In the genomic region with DNA sequence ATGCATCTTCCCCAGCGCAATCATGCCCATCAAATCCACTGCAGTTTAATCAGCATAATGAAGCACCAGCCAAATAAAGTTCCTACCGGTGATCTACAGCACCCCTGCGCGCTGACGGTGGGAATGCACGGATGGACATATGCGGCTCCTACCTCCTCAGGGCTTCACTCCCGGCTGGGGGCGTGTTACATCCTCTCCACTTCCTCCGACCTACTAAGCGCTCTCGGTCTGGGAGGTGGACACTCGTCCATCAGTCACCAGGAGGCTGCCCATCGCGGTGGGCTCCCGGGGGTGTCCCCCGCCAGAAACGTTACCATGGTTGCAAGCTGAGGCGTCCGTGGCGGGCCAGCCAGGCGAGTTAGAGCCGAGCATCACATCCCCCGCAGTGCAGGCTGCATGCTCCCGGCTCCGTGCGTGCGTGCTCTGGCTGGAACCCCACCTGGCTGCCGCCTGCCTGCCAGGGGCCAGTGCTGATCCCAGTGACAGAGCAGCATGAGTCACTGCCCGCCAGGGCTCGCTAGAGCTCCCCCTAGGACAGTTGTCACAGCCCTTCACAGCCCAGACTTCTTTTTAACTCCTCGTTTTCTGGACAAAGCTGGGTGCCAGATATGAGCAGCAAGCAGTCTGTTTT, we compare ENCODE assay signal across 8 cellular contexts.
A peak's percentile ranks its signal among the peaks of the same experiment; 100 is the strongest.
DNase-seq lines count a peak whose midpoint lies in the region; ATAC-seq and TF ChIP-seq lines count a peak whose summit lies in the region.

No MANE protein-coding gene starts in this region.

- no peak for TF ChIP-seq POLR2A in prostate gland (IDR thresholded peaks at IDR 0.05)

- peaks cover 21% of the 10 kb centered on the region for H3K9me3 Mint-ChIP-seq in WTC11

- H3K36me3 Mint-ChIP-seq in WTC11 = peaks cover 28% of the 10 kb centered on the region

- CTCF ChIA-PET in WTC11 (lab: Charles Lee) = interaction anchor here (0.6 to 4.0 kb wide), 21 partner anchors 15 to 313 kb away, joined by 3 to 42 read pairs (median 3); a partner anchor contains a TSS

- peak; percentile 88 for DNase-seq in AG08395 (ENCODE audit: low spot score)
- peak; percentile 64 for DNase-seq in HT1080 (ENCODE audit: low read depth)
- peak; percentile 87 for DNase-seq in WTC11 (ENCODE audit: low spot score)
- DNase-seq in left ventricle myocardium inferior = peak; percentile 35
- DNase-seq in prostate gland (ENCODE audit: low spot score) = peak; percentile 51
- DNase-seq in colonic mucosa = no peak
- no peak for DNase-seq in activated CD4-positive, alpha-beta T cell treated with anti-CD3 and anti-CD28 coated beads, Interleukin-2, amount 50 U/mL, for 1 hour

- TF ChIP-seq CTCF in WTC11 (IDR thresholded peaks at IDR 0.05) (no peak), left ventricle myocardium inferior (IDR thresholded peaks at IDR 0.05; ENCODE audit: borderline replicate concordance) (peak; percentile 52), prostate gland (IDR thresholded peaks at IDR 0.05) (peak in 3 of 4 experiments; percentile 20 to 52 (median 33)), colonic mucosa (IDR thresholded peaks at IDR 0.05) (no peak)

- H3K9me3 ChIP-seq in left ventricle myocardium inferior (replicated peaks) = no peaks in the 10 kb centered on the region
- H3K9me3 ChIP-seq in prostate gland = no peaks in the 10 kb centered on the region
- no peaks in the 10 kb centered on the region for H3K9me3 ChIP-seq in colonic mucosa

- H3K27me3 ChIP-seq in left ventricle myocardium inferior (ENCODE audit: low read depth) (peaks cover 56% of the 10 kb centered on the region), prostate gland (replicated peaks; ENCODE audit: insufficient read depth) (no peaks in the 10 kb centered on the region), colonic mucosa (no peaks in the 10 kb centered on the region)

- peak overlapping the region; percentile 74 for H3K27ac Mint-ChIP-seq in WTC11

- H3K4me1 ChIP-seq in left ventricle myocardium inferior (peaks cover 20% of the 10 kb centered on the region), prostate gland (replicated peaks) (no peaks in the 10 kb centered on the region), colonic mucosa (no peaks in the 10 kb centered on the region)

- no peaks in the 10 kb centered on the region; the same call in 1 of the 2 replicates for H3K27me3 Mint-ChIP-seq in WTC11 (ENCODE audit: low read depth)

- POLR2A ChIA-PET in WTC11 (lab: Charles Lee) = interaction anchor here (0.9 kb wide), 1 partner anchor 72 kb away, joined by 3 read pairs; no protein-coding TSS in a partner anchor

- H3K36me3 ChIP-seq in left ventricle myocardium inferior (no peaks in the 10 kb centered on the region), prostate gland (no peaks in the 10 kb centered on the region), colonic mucosa (no peaks in the 10 kb centered on the region)

- ATAC-seq in WTC11 (peak; percentile 98), GM18511 (IDR thresholded peaks at IDR 0.05; ENCODE audit: unreplicated experiment) (no peak)

- 13% methylated on average over 32 of the region's 32 CpGs for WGBS in prostate gland

- H3K27ac ChIP-seq in left ventricle myocardium inferior (replicated peaks) (no peak overlapping the region), prostate gland (no peak overlapping the region), colonic mucosa (no peak overlapping the region)

- no peak overlapping the region for H3K9ac ChIP-seq in colonic mucosa (ENCODE audit: low read depth in 2 of 2, low read length in 2 of 2)

- H3K4me3 ChIP-seq in left ventricle myocardium inferior (peak overlapping the region; percentile 54), prostate gland (peak overlapping the region in 1 of 2 donors; percentile 14), colonic mucosa (no peak overlapping the region)

- intact Hi-C loops in left ventricle myocardium inferior (cut with micrococcal nuclease) = no loop called here
- intact Hi-C loops in prostate gland (cut with DNase I) = no loop called here
- intact Hi-C loops in colonic mucosa (cut with DNase I) = no loop called here

- H3K4me3 Mint-ChIP-seq in WTC11 = peak overlapping the region; percentile 53

- peaks cover 28% of the 10 kb centered on the region for H3K4me1 Mint-ChIP-seq in WTC11

TF ChIP-seq in WTC11, 78 proteins besides CTCF, POLR2A, EP300 and RAD21:
- 0 out of 2 replicates have a peak, but pooled peaks have one; percentile 3 for TF ChIP-seq ZNF423 (CRISPR knock-in tag; IDR thresholded peaks at IDR 0.05)
- TF ChIP-seq, protein P1, sequence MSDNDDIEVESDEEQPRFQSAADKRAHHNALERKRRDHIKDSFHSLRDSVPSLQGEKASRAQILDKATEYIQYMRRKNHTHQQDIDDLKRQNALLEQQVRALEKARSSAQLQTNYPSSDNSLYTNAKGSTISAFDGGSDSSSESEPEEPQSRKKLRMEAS (CRISPR knock-in tag; IDR thresholded peaks at IDR 0.05) = peak; percentile 74
- peak; percentile 75; the same call in 1 of the 2 replicates for TF ChIP-seq ZBTB21 (CRISPR knock-in tag; IDR thresholded peaks at IDR 0.05; ENCODE audit: borderline replicate concordance)
- TF ChIP-seq, protein P2, sequence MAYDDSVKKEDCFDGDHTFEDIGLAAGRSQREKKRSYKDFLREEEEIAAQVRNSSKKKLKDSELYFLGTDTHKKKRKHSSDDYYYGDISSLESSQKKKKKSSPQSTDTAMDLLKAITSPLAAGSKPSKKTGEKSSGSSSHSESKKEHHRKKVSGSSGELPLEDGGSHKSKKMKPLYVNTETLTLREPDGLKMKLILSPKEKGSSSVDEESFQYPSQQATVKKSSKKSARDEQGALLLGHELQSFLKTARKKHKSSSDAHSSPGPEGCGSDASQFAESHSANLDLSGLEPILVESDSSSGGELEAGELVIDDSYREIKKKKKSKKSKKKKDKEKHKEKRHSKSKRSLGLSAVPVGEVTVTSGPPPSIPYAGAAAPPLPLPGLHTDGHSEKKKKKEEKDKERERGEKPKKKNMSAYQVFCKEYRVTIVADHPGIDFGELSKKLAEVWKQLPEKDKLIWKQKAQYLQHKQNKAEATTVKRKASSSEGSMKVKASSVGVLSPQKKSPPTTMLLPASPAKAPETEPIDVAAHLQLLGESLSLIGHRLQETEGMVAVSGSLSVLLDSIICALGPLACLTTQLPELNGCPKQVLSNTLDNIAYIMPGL (CRISPR knock-in tag; IDR thresholded peaks at IDR 0.05) = 0 out of 2 replicates have a peak, but pooled peaks have one; percentile 48
- TF ChIP-seq, protein P3, sequence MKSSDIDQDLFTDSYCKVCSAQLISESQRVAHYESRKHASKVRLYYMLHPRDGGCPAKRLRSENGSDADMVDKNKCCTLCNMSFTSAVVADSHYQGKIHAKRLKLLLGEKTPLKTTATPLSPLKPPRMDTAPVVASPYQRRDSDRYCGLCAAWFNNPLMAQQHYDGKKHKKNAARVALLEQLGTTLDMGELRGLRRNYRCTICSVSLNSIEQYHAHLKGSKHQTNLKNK (CRISPR knock-in tag; IDR thresholded peaks at IDR 0.05) = no peak
- TF ChIP-seq, protein P4, sequence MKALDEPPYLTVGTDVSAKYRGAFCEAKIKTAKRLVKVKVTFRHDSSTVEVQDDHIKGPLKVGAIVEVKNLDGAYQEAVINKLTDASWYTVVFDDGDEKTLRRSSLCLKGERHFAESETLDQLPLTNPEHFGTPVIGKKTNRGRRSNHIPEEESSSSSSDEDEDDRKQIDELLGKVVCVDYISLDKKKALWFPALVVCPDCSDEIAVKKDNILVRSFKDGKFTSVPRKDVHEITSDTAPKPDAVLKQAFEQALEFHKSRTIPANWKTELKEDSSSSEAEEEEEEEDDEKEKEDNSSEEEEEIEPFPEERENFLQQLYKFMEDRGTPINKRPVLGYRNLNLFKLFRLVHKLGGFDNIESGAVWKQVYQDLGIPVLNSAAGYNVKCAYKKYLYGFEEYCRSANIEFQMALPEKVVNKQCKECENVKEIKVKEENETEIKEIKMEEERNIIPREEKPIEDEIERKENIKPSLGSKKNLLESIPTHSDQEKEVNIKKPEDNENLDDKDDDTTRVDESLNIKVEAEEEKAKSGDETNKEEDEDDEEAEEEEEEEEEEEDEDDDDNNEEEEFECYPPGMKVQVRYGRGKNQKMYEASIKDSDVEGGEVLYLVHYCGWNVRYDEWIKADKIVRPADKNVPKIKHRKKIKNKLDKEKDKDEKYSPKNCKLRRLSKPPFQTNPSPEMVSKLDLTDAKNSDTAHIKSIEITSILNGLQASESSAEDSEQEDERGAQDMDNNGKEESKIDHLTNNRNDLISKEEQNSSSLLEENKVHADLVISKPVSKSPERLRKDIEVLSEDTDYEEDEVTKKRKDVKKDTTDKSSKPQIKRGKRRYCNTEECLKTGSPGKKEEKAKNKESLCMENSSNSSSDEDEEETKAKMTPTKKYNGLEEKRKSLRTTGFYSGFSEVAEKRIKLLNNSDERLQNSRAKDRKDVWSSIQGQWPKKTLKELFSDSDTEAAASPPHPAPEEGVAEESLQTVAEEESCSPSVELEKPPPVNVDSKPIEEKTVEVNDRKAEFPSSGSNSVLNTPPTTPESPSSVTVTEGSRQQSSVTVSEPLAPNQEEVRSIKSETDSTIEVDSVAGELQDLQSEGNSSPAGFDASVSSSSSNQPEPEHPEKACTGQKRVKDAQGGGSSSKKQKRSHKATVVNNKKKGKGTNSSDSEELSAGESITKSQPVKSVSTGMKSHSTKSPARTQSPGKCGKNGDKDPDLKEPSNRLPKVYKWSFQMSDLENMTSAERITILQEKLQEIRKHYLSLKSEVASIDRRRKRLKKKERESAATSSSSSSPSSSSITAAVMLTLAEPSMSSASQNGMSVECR (CRISPR knock-in tag; IDR thresholded peaks at IDR 0.05; ENCODE audit: borderline replicate concordance) = 0 out of 2 replicates have a peak, but pooled peaks have one; percentile 40
- TF ChIP-seq SMAD3 (CRISPR knock-in tag; IDR thresholded peaks at IDR 0.05; ENCODE audit: borderline replicate concordance) = no peak

Comparison
In these comparisons a context has a peak if more than half of its experiments do, and no peak if none do; other contexts are left out.
1. DNase-seq: peak in AG08395 (single experiment), HT1080 (single experiment), WTC11 (single experiment), left ventricle myocardium inferior (single experiment) and prostate gland (single experiment); none in colonic mucosa (single experiment) and activated CD4-positive, alpha-beta T cell treated with anti-CD3 and anti-CD28 coated beads, Interleukin-2, amount 50 U/mL, for 1 hour (single experiment).
2. CTCF ChIP-seq: peak in left ventricle myocardium inferior (single experiment) and prostate gland (3 of 4); none in WTC11 (single experiment) and colonic mucosa (single experiment).